Comparison of ENCODE assay signal across 1 cellular context in genomic region chr22:23069502-23070357, GRCh38.
TF ChIP-seq lines count a peak whose summit lies in the region.

No MANE protein-coding gene starts in this region.

TF ChIP-seq in K562, 482 proteins besides CTCF, POLR2A, EP300 and RAD21 (continued from another document):
- TF ChIP-seq ZHX1 (conservative IDR thresholded peaks at IDR 0.05; ENCODE audit: low read length) (peak; percentile 54), UBTF (IDR thresholded peaks at IDR 0.05; ENCODE audit: borderline replicate concordance in 1 of 2, low read depth in 2 of 2, low read length in 2 of 2) (peak in 1 of 2 experiments; percentile 2; a peak in 2 of 4 replicates), ATF3 (IDR thresholded peaks at IDR 0.05) (no peak), ATF3 (CRISPR knock-in tag; conservative IDR thresholded peaks at IDR 0.05) (peak; percentile 93), MXI1 (IDR thresholded peaks at IDR 0.05; ENCODE audit: low read depth, low read length) (peak; percentile 55; the same call in 1 of the 2 replicates), DACH1 (IDR thresholded peaks at IDR 0.05; ENCODE audit: partially characterized antibody) (peak; percentile 7), ZFP36 (IDR thresholded peaks at IDR 0.05; ENCODE audit: low read depth, low read length, partially characterized antibody) (peak; percentile 37), NCOA4 (IDR thresholded peaks at IDR 0.05; ENCODE audit: partially characterized antibody) (no peak), ZC3H11A (IDR thresholded peaks at IDR 0.05; ENCODE audit: low read depth, low read length) (peak; percentile 89; the same call in 1 of the 2 replicates), ZNF280B (CRISPR knock-in tag; IDR thresholded peaks at IDR 0.05) (no peak), NFE2 (IDR thresholded peaks at IDR 0.05; ENCODE audit: low read depth) (0 out of 2 replicates have a peak, but pooled peaks have one; percentile 4), RCOR1 (IDR thresholded peaks at IDR 0.05; ENCODE audit: borderline replicate concordance in 1 of 2, low read depth in 2 of 2, low read length in 2 of 2) (peak; percentile 65 to 72), RBM39 (optimal IDR thresholded peaks at IDR 0.05; ENCODE audit: low read depth, low read length) (no peak), SIN3A (IDR thresholded peaks at IDR 0.05; ENCODE audit: borderline replicate concordance in 2 of 2, control insufficient read depth in 1 of 2, low read depth in 2 of 2, low read length in 2 of 2) (peak; percentile 8 to 80; a peak in 2 of 4 replicates), STAT5A (IDR thresholded peaks at IDR 0.05; ENCODE audit: borderline replicate concordance, low read length) (0 out of 2 replicates have a peak, but pooled peaks have one; percentile 25), MITF (IDR thresholded peaks at IDR 0.05) (peak; percentile 31), YY1 (IDR thresholded peaks at IDR 0.05; ENCODE audit: borderline replicate concordance in 1 of 3, control insufficient read depth in 1 of 3, extremely low read depth in 1 of 3, insufficient read depth in 3 of 3, insufficient read length in 1 of 3, insufficient replicate concordance in 2 of 3, low read depth in 1 of 3, low read length in 2 of 3) (peak in 2 of 3 experiments; percentile 20 to 47), ETV6 (IDR thresholded peaks at IDR 0.05; ENCODE audit: borderline replicate concordance in 1 of 2, low read depth in 2 of 2, low read length in 1 of 2) (no peak), ETV6 (CRISPR knock-in tag; IDR thresholded peaks at IDR 0.05; ENCODE audit: borderline replicate concordance) (no peak), CREM (IDR thresholded peaks at IDR 0.05; ENCODE audit: low read depth) (peak; percentile 80), NEUROD1 (IDR thresholded peaks at IDR 0.05; ENCODE audit: borderline replicate concordance, low read depth, low read length, partially characterized antibody) (peak; percentile 98), TRIM24 (IDR thresholded peaks at IDR 0.05) (no peak), GTF2F1 (IDR thresholded peaks at IDR 0.05; ENCODE audit: low read depth, low read length) (peak; percentile 82; the same call in 1 of the 2 replicates), CGGBP1 (CRISPR knock-in tag; IDR thresholded peaks at IDR 0.05) (peak; percentile 32; the same call in 1 of the 2 replicates), SMC3 (conservative IDR thresholded peaks at IDR 0.05; ENCODE audit: insufficient read depth, low read depth, low read length) (0 out of 2 replicates have a peak, but pooled peaks have one; percentile 58)
